8 cellular contexts compared by ENCODE assay signal in the genomic region with DNA sequence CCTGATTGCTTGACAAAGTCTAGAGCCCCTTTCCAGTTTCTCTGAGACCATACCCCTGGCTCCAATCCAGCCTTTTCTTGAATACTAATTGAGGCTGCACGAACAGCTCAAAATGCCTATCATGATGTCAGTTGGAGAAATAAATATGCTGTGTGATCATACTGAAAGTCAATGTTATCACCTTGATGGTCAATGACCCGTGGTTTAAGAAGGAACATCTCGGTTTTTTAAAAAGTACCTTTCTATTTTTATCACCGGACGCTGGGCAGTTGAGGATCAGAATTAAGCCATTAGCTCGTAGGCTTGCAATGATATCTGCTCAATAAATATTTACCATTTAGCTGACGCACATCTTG. TPM values are rescaled to one million over a fixed set of nuclear protein-coding genes. Genes with fewer than 3 reads are reported as not detected.
DNase-seq lines count a peak whose midpoint lies in the region; ATAC-seq, FAIRE-seq and TF ChIP-seq lines count a peak whose summit lies in the region.

No MANE protein-coding gene starts in this region.

- TF ChIP-seq CTCF in HepG2 (CRISPR knock-in tag; IDR thresholded peaks at IDR 0.05) (no peak), uterus (IDR thresholded peaks at IDR 0.05) (no peak)

- peak overlapping the region; percentile 95 for H3K4me3 Mint-ChIP-seq in activated CD8-positive, alpha-beta T cell treated with anti-CD3 and anti-CD28 coated beads, Interleukin-2, amount 10 ng/mL, durations not matched to agents 7 days and 5 days

- H4K20me1 ChIP-seq in BLaER1 = no peaks in the 10 kb centered on the region
- H4K20me1 ChIP-seq in HepG2 (ENCODE audit: insufficient read depth, low read length) = no peaks in the 10 kb centered on the region

- in situ Hi-C loops in HepG2 (cut with HindIII; ENCODE audit: extremely low pct_ligation_motif_present, low pct_unique_long_range_greater_than_20kb) = no loop called here

- H3K36me3 ChIP-seq in BLaER1 = no peaks in the 10 kb centered on the region
- H3K36me3 ChIP-seq in HepG2 (replicated peaks in 1 of 2; ENCODE audit: control insufficient read depth in 1 of 2, insufficient read depth in 2 of 2, low read length in 2 of 2) = no peaks in the 10 kb centered on the region
- no peaks in the 10 kb centered on the region for H3K36me3 ChIP-seq in uterus

- TF ChIP-seq EP300 in HepG2 (IDR thresholded peaks at IDR 0.05; ENCODE audit: low read depth in 2 of 2, low read length in 2 of 2) (no peak), HepG2 (CRISPR knock-in tag; IDR thresholded peaks at IDR 0.05; ENCODE audit: borderline replicate concordance) (no peak)

- peak overlapping the region; percentile 75 for H3K4me3 ChIP-seq in BLaER1
- peak overlapping the region; percentile 44 to 69 (median 67); a peak in 5 of 6 replicates for H3K4me3 ChIP-seq in HepG2 (replicated peaks in 1 of 3; ENCODE audit: insufficient read depth in 1 of 3, low read depth in 2 of 3, low read length in 3 of 3)
- H3K4me3 ChIP-seq in uterus = peak overlapping the region; percentile 32 to 69

- peak overlapping the region; percentile 71 for H3K9ac ChIP-seq in BLaER1
- peak overlapping the region; percentile 60 for H3K9ac ChIP-seq in HepG2 (ENCODE audit: insufficient read depth, low read depth, low read length)

- TF ChIP-seq RAD21 in HepG2 (CRISPR knock-in tag; IDR thresholded peaks at IDR 0.05) = no peak

- no peak for FAIRE-seq in HepG2 (lab: Jason Lieb, UNC)

- H3K27me3 ChIP-seq in BLaER1 = no peaks in the 10 kb centered on the region
- no peaks in the 10 kb centered on the region; a peak in 1 of 5 replicates for H3K27me3 ChIP-seq in HepG2 (ENCODE audit: control insufficient read depth in 1 of 2, insufficient read depth in 2 of 2, low read length in 2 of 2)
- H3K27me3 ChIP-seq in uterus = no peaks in the 10 kb centered on the region

- no peaks in the 10 kb centered on the region for H3K27me3 Mint-ChIP-seq in activated CD8-positive, alpha-beta T cell treated with anti-CD3 and anti-CD28 coated beads, Interleukin-2, amount 10 ng/mL, durations not matched to agents 7 days and 5 days (ENCODE audit: low read depth)

- peak overlapping the region; percentile 70 for H2AFZ ChIP-seq in HepG2 (ENCODE audit: low read length)

- ATAC-seq in GM21723 (IDR thresholded peaks at IDR 0.05; ENCODE audit: unreplicated experiment) (peak; percentile 0), HepG2 (no peak), sciatic nerve (no peak)
- ATAC-seq in activated CD8-positive, alpha-beta T cell treated with anti-CD3 and anti-CD28 coated beads, Interleukin-2, amount 10 ng/mL, durations not matched to agents 7 days and 5 days = no peak

- no peak for DNase-seq in activated CD8-positive, alpha-beta T cell treated with anti-CD3 and anti-CD28 coated beads, Interleukin-2, amount 10 ng/mL, durations not matched to agents 7 days and 5 days
- DNase-seq in HepG2 (ENCODE audit: low spot score) (no peak), uterus (no peak), nucleus accumbens (lab: John Stamatoyannopoulos, UW) (no peak), glomerular visceral epithelial cell (ENCODE audit: extremely low spot score) (no peak), sciatic nerve (ENCODE audit: low spot score) (no peak)

- peak overlapping the region; percentile 97 for H3K27ac Mint-ChIP-seq in activated CD8-positive, alpha-beta T cell treated with anti-CD3 and anti-CD28 coated beads, Interleukin-2, amount 10 ng/mL, durations not matched to agents 7 days and 5 days

- peaks cover 28% of the 10 kb centered on the region for H3K79me2 ChIP-seq in HepG2 (ENCODE audit: insufficient read depth, low read length)

- H3K4me1 ChIP-seq in BLaER1 = peaks cover 19% of the 10 kb centered on the region
- H3K4me1 ChIP-seq in HepG2 (ENCODE audit: insufficient read depth, low read length) = peaks cover 14% of the 10 kb centered on the region
- no peaks in the 10 kb centered on the region for H3K4me1 ChIP-seq in uterus

- intact Hi-C loops in HepG2 (cut with micrococcal nuclease; ENCODE audit: unreplicated experiment) = no loop called here
- intact Hi-C loops in uterus (cut with DNase I; ENCODE audit: low total_unique reads) = no loop called here
- intact Hi-C loops in sciatic nerve (cut with DNase I) = no loop called here

- WGBS in HepG2 (ENCODE audit: low lambda C conversion rate) = 18% methylated on average over 3 of the region's 7 CpGs

- peaks cover 5% of the 10 kb centered on the region; the same call in 1 of the 2 replicates for H3K9me3 ChIP-seq in BLaER1
- H3K9me3 ChIP-seq in HepG2 (ENCODE audit: low read length) = no peaks in the 10 kb centered on the region
- H3K9me3 ChIP-seq in uterus = no peaks in the 10 kb centered on the region

- H3K36me3 Mint-ChIP-seq in activated CD8-positive, alpha-beta T cell treated with anti-CD3 and anti-CD28 coated beads, Interleukin-2, amount 10 ng/mL, durations not matched to agents 7 days and 5 days (ENCODE audit: low read depth) = peaks cover under 1% of the 10 kb centered on the region

- H3K4me1 Mint-ChIP-seq in activated CD8-positive, alpha-beta T cell treated with anti-CD3 and anti-CD28 coated beads, Interleukin-2, amount 10 ng/mL, durations not matched to agents 7 days and 5 days (ENCODE audit: low read depth) = peaks cover 27% of the 10 kb centered on the region

- TF ChIP-seq POLR2A in HepG2 (IDR thresholded peaks at IDR 0.05; ENCODE audit: insufficient read depth in 1 of 2, low read depth in 2 of 2, low read length in 2 of 2) (no peak), uterus (IDR thresholded peaks at IDR 0.05) (no peak)

- no peaks in the 10 kb centered on the region for H3K9me3 Mint-ChIP-seq in activated CD8-positive, alpha-beta T cell treated with anti-CD3 and anti-CD28 coated beads, Interleukin-2, amount 10 ng/mL, durations not matched to agents 7 days and 5 days (ENCODE audit: insufficient read depth)

- BruUV-seq in HepG2 (replicated peaks; lab: Mats Ljungman, UMichigan) = no TSS peak

- CTCF ChIA-PET in activated CD8-positive, alpha-beta T cell treated with anti-CD3 and anti-CD28 coated beads, Interleukin-2, amount 10 ng/mL, durations not matched to agents 7 days and 5 days (lab: Charles Lee) = no interaction called here
- CTCF ChIA-PET in HepG2 (lab: Yijun Ruan, JAX; ENCODE audit: low intra/inter-chr PET ratio, low total read pairs) = no interaction called here

- H3K27ac ChIP-seq in BLaER1 (no peak overlapping the region; the same call in 1 of the 2 replicates), HepG2 (ENCODE audit: extremely low read length, insufficient read depth, low read length) (peak overlapping the region; percentile 60), uterus (peak overlapping the region; percentile 86 to 93)

- H3K4me2 ChIP-seq in BLaER1 (peak overlapping the region; percentile 72), HepG2 (ENCODE audit: low read depth, low read length) (peak overlapping the region; percentile 76)

- POLR2A ChIA-PET in activated CD8-positive, alpha-beta T cell treated with anti-CD3 and anti-CD28 coated beads, Interleukin-2, amount 10 ng/mL, durations not matched to agents 7 days and 5 days (lab: Charles Lee) = interaction anchor here (0.8 to 1.0 kb wide), 2 partner anchors 10 to 16 kb away, joined by 3 to 4 read pairs; no protein-coding TSS in a partner anchor
- POLR2A ChIA-PET in HepG2 (lab: Yijun Ruan, JAX) = no interaction called here

TF ChIP-seq in HepG2, 621 proteins besides CTCF, POLR2A, EP300 and RAD21 (continues in another document):
- TF ChIP-seq NBN (conservative IDR thresholded peaks at IDR 0.05) = no peak
- no peak for TF ChIP-seq ERF (CRISPR knock-in tag; IDR thresholded peaks at IDR 0.05)
- no peak for TF ChIP-seq ZNF232 (CRISPR knock-in tag; IDR thresholded peaks at IDR 0.05; ENCODE audit: borderline replicate concordance)

RNA-seq across cellular contexts. Expression of a gene that starts 0.9 kb away (rescaled TPM):
- 10 to 100 TPM; 26.5 to 29.7 TPM for total RNA-seq in activated CD8-positive, alpha-beta T cell treated with anti-CD3 and anti-CD28 coated beads, Interleukin-2, amount 10 ng/mL, durations not matched to agents 7 days and 5 days
- total RNA-seq in HepG2 (2016; rRNA removed; fragmentation: Illumina TruSeq; extraction: Trizol) = 3.3 and 4.3 TPM in 2 replicates
- total RNA-seq in HepG2 (2016; cell fraction: cytosol; rRNA removed; fragmentation: Illumina TruSeq; extraction: Trizol; ENCODE audit: low read depth) = 6.1 and 7.5 TPM in 2 replicates
- 3.1 and 3.9 TPM in 2 replicates for total RNA-seq in HepG2 (2016; cell fraction: insoluble cytoplasmic fraction; rRNA removed; fragmentation: Illumina TruSeq; extraction: Trizol)
- 4.5 and 5.2 TPM in 2 replicates for total RNA-seq in HepG2 (2016; cell fraction: membrane; rRNA removed; fragmentation: Illumina TruSeq; extraction: Trizol)
- 6.4 and 6.7 TPM in 2 replicates for total RNA-seq in HepG2 (2016; cell fraction: nucleus; rRNA removed; fragmentation: Illumina TruSeq; extraction: Trizol)
- 2.2 TPM in 2 replicates for polyA plus RNA-seq in HepG2 (2011; rRNA removed)
- 0.97 and 1.8 TPM in 2 replicates for polyA plus RNA-seq in HepG2 (2011; cell fraction: cytosol; rRNA removed)
- 2.5 and 2.9 TPM in 2 replicates for polyA plus RNA-seq in HepG2 (2011; cell fraction: nucleus; rRNA removed)
- polyA plus RNA-seq in HepG2 (2012) = 2.2 and 2.8 TPM in 2 replicates
- polyA plus RNA-seq in HepG2 (2016; cell fraction: cytosol; fragmentation: Illumina TruSeq; extraction: Trizol; ENCODE audit: low read depth) = 0.23 and 0.28 TPM in 2 replicates
- polyA plus RNA-seq in HepG2 (2016; cell fraction: insoluble cytoplasmic fraction; fragmentation: Illumina TruSeq; extraction: Trizol; ENCODE audit: low read depth) = 2.2 TPM in 2 replicates
- polyA plus RNA-seq in HepG2 (2016; cell fraction: membrane; fragmentation: Illumina TruSeq; extraction: Trizol; ENCODE audit: low read depth) = 0.23 and 0.24 TPM in 2 replicates
- 4.9 TPM in 2 replicates for polyA plus RNA-seq in HepG2 (2016; cell fraction: nucleus; fragmentation: Illumina TruSeq; extraction: Trizol; ENCODE audit: insufficient read depth, low read depth)
- 3.7 and 16.9 TPM in 2 replicates for polyA minus RNA-seq in HepG2 (2011; rRNA and poly(A)+ RNA removed; ENCODE audit: low replicate concordance)
- 4.7 and 5.4 TPM in 2 replicates for polyA minus RNA-seq in HepG2 (2011; cell fraction: cytosol; rRNA and poly(A)+ RNA removed)
- 11.5 and 16.5 TPM in 2 replicates for polyA minus RNA-seq in HepG2 (2011; cell fraction: nucleus; rRNA and poly(A)+ RNA removed)
- 10 to 100 TPM; 11.5 to 26.4 (median 18.4) TPM for total RNA-seq in uterus
- total RNA-seq in sciatic nerve = 18.9 TPM
